In the genomic region with DNA sequence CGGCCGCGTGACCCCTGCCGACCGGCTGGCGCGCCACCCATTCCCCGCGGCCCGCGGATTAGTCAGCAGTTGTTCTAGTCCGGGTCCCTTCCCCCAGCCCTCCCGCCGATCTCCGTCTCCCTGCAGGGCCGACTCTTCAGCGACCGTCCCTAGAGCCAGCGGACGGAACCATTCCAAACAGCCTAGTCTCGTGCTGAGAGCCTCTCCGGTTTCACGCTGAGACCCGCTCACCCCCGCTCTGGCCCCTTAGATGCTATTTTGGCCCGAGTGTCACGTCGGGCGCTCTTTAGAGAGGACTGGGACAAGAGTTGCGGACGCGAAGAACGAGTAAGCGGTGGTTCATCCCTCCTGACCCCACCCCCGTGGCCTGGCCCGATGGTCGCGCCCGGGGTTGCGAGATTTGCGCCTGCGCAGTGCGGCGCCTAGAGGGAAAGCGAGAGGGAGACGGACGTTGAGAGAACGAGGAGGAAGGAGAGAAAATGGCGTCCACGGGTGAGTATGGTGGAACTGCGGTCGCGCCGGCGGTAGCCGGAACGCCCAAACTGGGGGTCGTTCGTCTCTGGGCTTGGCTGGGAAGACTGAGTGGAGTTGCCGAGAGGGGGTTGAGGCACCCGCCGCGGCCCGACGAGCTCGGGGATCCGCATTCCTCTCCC, we compare ENCODE assay signal across 8 cellular contexts. TPM values are rescaled to one million over a fixed set of nuclear protein-coding genes. Genes with fewer than 3 reads are reported as not detected.
DNase-seq lines count a peak whose midpoint lies in the region; ATAC-seq, FAIRE-seq and TF ChIP-seq lines count a peak whose summit lies in the region.

A gene with protein sequence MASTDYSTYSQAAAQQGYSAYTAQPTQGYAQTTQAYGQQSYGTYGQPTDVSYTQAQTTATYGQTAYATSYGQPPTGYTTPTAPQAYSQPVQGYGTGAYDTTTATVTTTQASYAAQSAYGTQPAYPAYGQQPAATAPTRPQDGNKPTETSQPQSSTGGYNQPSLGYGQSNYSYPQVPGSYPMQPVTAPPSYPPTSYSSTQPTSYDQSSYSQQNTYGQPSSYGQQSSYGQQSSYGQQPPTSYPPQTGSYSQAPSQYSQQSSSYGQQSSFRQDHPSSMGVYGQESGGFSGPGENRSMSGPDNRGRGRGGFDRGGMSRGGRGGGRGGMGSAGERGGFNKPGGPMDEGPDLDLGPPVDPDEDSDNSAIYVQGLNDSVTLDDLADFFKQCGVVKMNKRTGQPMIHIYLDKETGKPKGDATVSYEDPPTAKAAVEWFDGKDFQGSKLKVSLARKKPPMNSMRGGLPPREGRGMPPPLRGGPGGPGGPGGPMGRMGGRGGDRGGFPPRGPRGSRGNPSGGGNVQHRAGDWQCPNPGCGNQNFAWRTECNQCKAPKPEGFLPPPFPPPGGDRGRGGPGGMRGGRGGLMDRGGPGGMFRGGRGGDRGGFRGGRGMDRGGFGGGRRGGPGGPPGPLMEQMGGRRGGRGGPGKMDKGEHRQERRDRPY (plus strand): TSS at position 411 of the 653 bp plus-strand sequence. CDS start 69 bp downstream, at position 480.
A gene (minus strand): TSS at position 124 of the 653 bp plus-strand sequence. CDS start 2,355 bp downstream, outside the sequence.

- DNase-seq in AG10803 (ENCODE audit: low read depth) (peak; percentile 98), NCI-H460 (ENCODE audit: extremely low read depth, low read depth) (peak; percentile 91), cerebellar cortex (ENCODE audit: low spot score) (peak; percentile 93), keratinocyte (ENCODE audit: low read depth, low spot score) (peak; percentile 78)
- peak; percentile 99 for DNase-seq in activated CD4-positive, CD25-positive, alpha-beta regulatory T cell treated with anti-CD3 and anti-CD28 coated beads, Interleukin-2, amount 50 U/mL, for 72 hours
- peak; percentile 93 to 96 (median 94) for DNase-seq in stimulated activated CD4-positive, alpha-beta T cell treated with anti-CD3 and anti-CD28 coated beads, Interleukin-12 subunit alpha, Interleukin-12 subunit beta, amount 100 ng/mL, for 48 hours (ENCODE audit: low read depth in 2 of 3, low spot score in 1 of 3)

- H3K36me3 ChIP-seq in keratinocyte (ENCODE audit: control insufficient read depth in 2 of 2, extremely low read depth in 1 of 2, insufficient read depth in 2 of 2, low read length in 2 of 2) = peaks cover 14 to 27% of the 10 kb centered on the region in 2 experiments

- H3K4me2 ChIP-seq in keratinocyte (ENCODE audit: control insufficient read depth, extremely low read depth, insufficient read depth, low read depth, low read length) = peak within 1 kb of the TSS; percentile 97

- H3K27ac ChIP-seq in keratinocyte (ENCODE audit: control insufficient read depth, insufficient read depth, low read length) = peak within 1 kb of the TSS; percentile 100

- peak within 1 kb of the TSS; percentile 96 for H2AFZ ChIP-seq in keratinocyte (ENCODE audit: control insufficient read depth, low read length)

- peaks cover 23% of the 10 kb centered on the region for H3K4me1 ChIP-seq in keratinocyte (ENCODE audit: control insufficient read depth, extremely low read depth, insufficient read depth, low read length)

- peak; percentile 76 for TF ChIP-seq POLR2A in GM19099 (IDR thresholded peaks at IDR 0.05; ENCODE audit: extremely low read depth, insufficient read length, low read depth)

- H4K20me1 ChIP-seq in keratinocyte (ENCODE audit: control insufficient read depth, extremely low read depth, insufficient read depth, low read length) = peaks cover 36% of the 10 kb centered on the region

- H3K9ac ChIP-seq in keratinocyte (ENCODE audit: control insufficient read depth, extremely low read depth, insufficient read depth, low read length) = peak within 1 kb of the TSS; percentile 100

- H3K9me3 ChIP-seq in keratinocyte (ENCODE audit: control insufficient read depth, low read depth, low read length) = no peaks in the 10 kb centered on the region

- no peaks in the 10 kb centered on the region for H3K9me1 ChIP-seq in keratinocyte (ENCODE audit: control insufficient read depth, extremely low read depth, insufficient read depth, low read length)

- dilution Hi-C loops in keratinocyte (cut with MboI; ENCODE audit: extremely low pct_ligation_motif_present, low sequenced_read_pairs) = no loop called here

- FAIRE-seq in keratinocyte (lab: Jason Lieb, UNC) = no peak

- ATAC-seq in HG03378 (IDR thresholded peaks at IDR 0.05; ENCODE audit: unreplicated experiment) = peak; percentile 70

- no peak for TF ChIP-seq CTCF in AG10803 (conservative IDR thresholded peaks at IDR 0.05; ENCODE audit: low read length)
- no peak for TF ChIP-seq CTCF in keratinocyte (optimal IDR thresholded peaks at IDR 0.05 in 1 of 3, IDR thresholded peaks at IDR 0.05 in 1 of 3, conservative IDR thresholded peaks at IDR 0.05 in 1 of 3; ENCODE audit: extremely low read depth in 1 of 3, insufficient read depth in 2 of 3, low read length in 3 of 3)

- peak within 1 kb of the TSS; percentile 91 for H3K4me3 ChIP-seq in AG10803 (ENCODE audit: low read length)
- H3K4me3 ChIP-seq in keratinocyte (ENCODE audit: control insufficient read depth in 2 of 3, extremely low read depth in 1 of 3, insufficient read depth in 2 of 3, low read depth in 1 of 3, low read length in 3 of 3) = peak within 1 kb of the TSS; percentile 82 to 92 (median 89)

- no peaks in the 10 kb centered on the region for H3K27me3 ChIP-seq in keratinocyte (ENCODE audit: control insufficient read depth, extremely low read depth, insufficient read depth, low read length)

- H3K79me2 ChIP-seq in keratinocyte (ENCODE audit: control insufficient read depth, insufficient read depth, low read length) = peaks cover 65% of the 10 kb centered on the region

RNA-seq across cellular contexts. Expression of the first gene that starts in this region (rescaled TPM):
- total RNA-seq in NCI-H460 (2014; rRNA removed; shearing (Covaris generic)) = 150 and 176 TPM in 2 replicates
- polyA plus RNA-seq in NCI-H460 (2014; cell fraction: nucleus; rRNA removed) = 293 and 294 TPM in 2 replicates
- polyA plus RNA-seq in keratinocyte = 245 to 280 TPM (median 257 TPM) in 3 replicates
- 108 TPM for polyA plus RNA-seq in keratinocyte (2011; ENCODE audit: low read depth)
- 146 and 159 TPM in 2 replicates for polyA plus RNA-seq in keratinocyte (2011; cell fraction: cytosol; rRNA removed)
- polyA plus RNA-seq in keratinocyte (2011; cell fraction: nucleus; rRNA removed) = 475 and 506 TPM in 2 replicates
- polyA plus RNA-seq in keratinocyte (2012; ENCODE audit: low replicate concordance) = 97.0 and 325 TPM in 2 replicates
- polyA minus RNA-seq in keratinocyte = 384 to 460 TPM (median 413 TPM) in 3 replicates
- 154 TPM for polyA minus RNA-seq in keratinocyte (2011; cell fraction: cytosol; rRNA and poly(A)+ RNA removed)
- 92.0 and 156 TPM in 2 replicates for polyA minus RNA-seq in keratinocyte (2011; cell fraction: nucleus; rRNA and poly(A)+ RNA removed)

RNA-seq across cellular contexts. Expression of the second gene that starts in this region (rescaled TPM):
- total RNA-seq in NCI-H460 (2014; rRNA removed; shearing (Covaris generic)) = 21.3 and 21.6 TPM in 2 replicates
- polyA plus RNA-seq in NCI-H460 (2014; cell fraction: nucleus; rRNA removed) = 101 and 142 TPM in 2 replicates
- polyA plus RNA-seq in keratinocyte = 10.3 to 16.2 TPM (median 10.9 TPM) in 3 replicates
- polyA plus RNA-seq in keratinocyte (2011; ENCODE audit: low read depth) = 3.2 TPM
- 5.2 and 13.8 TPM in 2 replicates for polyA plus RNA-seq in keratinocyte (2011; cell fraction: cytosol; rRNA removed)
- polyA plus RNA-seq in keratinocyte (2011; cell fraction: nucleus; rRNA removed) = 25.4 and 32.0 TPM in 2 replicates
- 7.8 and 14.2 TPM in 2 replicates for polyA plus RNA-seq in keratinocyte (2012; ENCODE audit: low replicate concordance)
- 3.8 to 8.6 TPM (median 5.8 TPM) in 3 replicates for polyA minus RNA-seq in keratinocyte
- polyA minus RNA-seq in keratinocyte (2011; cell fraction: cytosol; rRNA and poly(A)+ RNA removed) = 13.6 TPM
- 10.2 and 12.6 TPM in 2 replicates for polyA minus RNA-seq in keratinocyte (2011; cell fraction: nucleus; rRNA and poly(A)+ RNA removed)

Comparison
In these comparisons a context has a peak if more than half of its experiments do, and no peak if none do; other contexts are left out.
1. Peak in every context shown above with its lines: DNase-seq, ATAC-seq, H3K4me3 ChIP-seq and H3K27ac ChIP-seq.